Comparison of ENCODE assay signal across 21 cellular contexts in the genomic region with DNA sequence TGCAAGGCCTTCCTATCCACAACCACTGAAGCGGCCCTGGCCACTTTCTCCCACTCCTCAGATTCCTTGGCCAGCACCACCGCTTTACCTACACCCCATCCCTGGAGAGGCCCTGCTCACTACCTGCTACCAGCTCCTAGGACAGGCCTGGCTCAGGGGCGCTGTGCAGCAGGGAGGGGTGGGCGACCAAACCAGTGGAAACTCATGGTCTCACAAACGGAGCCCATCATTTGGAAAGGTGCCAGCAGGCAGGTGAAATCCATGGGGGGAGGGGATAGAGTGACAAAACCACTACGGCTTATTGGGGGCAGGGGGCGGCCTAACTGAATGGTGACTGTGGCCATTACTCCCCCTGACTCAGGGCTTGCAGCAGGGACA.
"Had no signal": no experiment of that assay in that cellular context is flagged by ENCODE, and none has a peak within 500 bp of the region (broad histone marks: within the 10 kb centered on the region; RNA-seq: fewer than 3 reads in every experiment).

No MANE protein-coding gene starts in this region.

- H3K27me3 Mint-ChIP-seq: activated CD4-positive, alpha-beta memory T cell treated with anti-CD3 and anti-CD28 coated beads for 36 hours; progenitor cell of endocrine pancreas had no signal

- H3K27ac Mint-ChIP-seq: natural killer cell, progenitor cell of endocrine pancreas had no signal

- H3K27ac ChIP-seq: colonic mucosa, esophagus squamous epithelium, left ventricle myocardium inferior, SK-N-MC had no signal

- H3K4me1 ChIP-seq: colonic mucosa, esophagus squamous epithelium had no signal

- DNase-seq: activated CD4-positive, alpha-beta memory T cell treated with anti-CD3 and anti-CD28 coated beads for 36 hours; activated naive CD4-positive, alpha-beta T cell; activated T-cell treated with anti-CD3 and anti-CD28 coated beads, Interleukin-2, amount 50 U/mL, for 48 hours; caudate nucleus; colonic mucosa; effector CD4-positive, alpha-beta T cell; esophagus squamous epithelium; glutamatergic neuron; hypothalamus; left ventricle myocardium inferior; mesenchymal stem cell; natural killer cell; occipital lobe; right cardiac atrium; stimulated activated CD4-positive, alpha-beta T cell treated with anti-CD3 and anti-CD28 coated beads, Interleukin-4, amount 100 ng/mL, for 4 hours; stimulated activated CD8-positive, alpha-beta memory T cell treated with anti-CD3 and anti-CD28 coated beads, Interleukin-4, amount 100 ng/mL, for 48 hours; stimulated activated naive CD8-positive, alpha-beta T cell treated with anti-CD3 and anti-CD28 coated beads, Interleukin-15, Interleukin-2, amounts not matched to agents 100 U/mL and 50 U/mL, for 24 hours; trophoblast cell had no signal

- H3K4me2 ChIP-seq: smooth muscle cell had no signal

- H3K36me3 Mint-ChIP-seq: natural killer cell had no signal

- H3K9me3 Mint-ChIP-seq: activated CD4-positive, alpha-beta memory T cell treated with anti-CD3 and anti-CD28 coated beads for 36 hours; natural killer cell had no signal

- H3K9me3 ChIP-seq: colonic mucosa, esophagus squamous epithelium, left ventricle myocardium inferior had no signal

- ATAC-seq: natural killer cell; right cardiac atrium; stimulated activated naive CD8-positive, alpha-beta T cell treated with anti-CD3 and anti-CD28 coated beads, Interleukin-15, Interleukin-2, amounts not matched to agents 100 U/mL and 50 U/mL, for 24 hours had no signal

- H3K4me1 Mint-ChIP-seq: natural killer cell had no signal

- H3K4me3 Mint-ChIP-seq: activated CD4-positive, alpha-beta memory T cell treated with anti-CD3 and anti-CD28 coated beads for 36 hours; natural killer cell had no signal

- H3K4me3 ChIP-seq: colonic mucosa, esophagus squamous epithelium, left ventricle myocardium inferior, SK-N-MC, smooth muscle cell had no signal

- H3K36me3 ChIP-seq: colonic mucosa had no signal

- H3K27me3 ChIP-seq: colonic mucosa, esophagus squamous epithelium had no signal
